Comparison of ENCODE assay signal across 9 cellular contexts in the genomic region with DNA sequence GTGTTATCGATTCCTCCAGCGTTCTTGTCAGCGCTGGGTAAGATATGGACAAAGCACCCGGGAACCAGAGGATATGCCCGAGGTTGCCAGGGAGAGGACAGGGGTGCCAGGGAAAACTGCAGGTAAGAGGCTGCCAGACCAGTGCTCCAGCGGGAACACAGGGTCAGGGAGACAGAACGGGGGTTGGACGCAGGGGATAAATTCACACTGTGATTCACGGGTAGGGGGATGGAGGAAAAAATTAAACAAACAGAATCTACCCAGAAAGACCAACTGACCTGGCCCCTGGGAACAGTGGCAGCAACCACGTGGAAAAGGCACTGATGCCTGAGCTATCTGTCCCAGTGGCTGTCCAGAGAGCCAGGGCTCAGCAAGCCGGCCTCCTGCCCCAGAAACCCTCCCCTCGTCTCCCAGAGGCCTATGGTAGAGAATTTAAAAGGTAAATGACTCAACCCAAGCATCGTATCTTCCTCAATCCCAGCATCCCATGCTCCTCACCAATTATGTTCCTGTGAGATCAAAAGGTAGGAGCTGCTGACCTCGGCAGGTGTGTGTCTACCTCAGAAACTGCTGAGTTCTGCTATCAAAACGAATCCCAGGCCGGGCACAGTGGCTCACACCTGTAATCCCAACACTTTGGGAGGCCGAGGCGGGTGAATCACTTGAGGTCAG. TPM values are rescaled to one million over a fixed set of nuclear protein-coding genes. Genes with fewer than 3 reads are reported as not detected.
DNase-seq lines count a peak whose midpoint lies in the region; ATAC-seq and TF ChIP-seq lines count a peak whose summit lies in the region.
"Had no signal": no experiment of that assay in that cellular context is flagged by ENCODE, and none has a peak within 500 bp of the region (broad histone marks: within the 10 kb centered on the region; RNA-seq: fewer than 3 reads in every experiment).

No MANE protein-coding gene starts in this region.

- TF ChIP-seq EP300 in tibial nerve (IDR thresholded peaks at IDR 0.05) = no peak

- H3K4me3 Mint-ChIP-seq in CD14-positive monocyte (no peak overlapping the region), T-cell (no peak overlapping the region), osteocyte (ENCODE audit: unreplicated experiment) (no peak overlapping the region)

- H3K4me1 Mint-ChIP-seq in CD14-positive monocyte (peaks cover 69% of the 10 kb centered on the region), T-cell (peaks cover 75 to 80% (median 79%) of the 10 kb centered on the region in 3 donors), osteocyte (ENCODE audit: unreplicated experiment) (peaks cover 45% of the 10 kb centered on the region)

- DNase-seq in CD14-positive monocyte (ENCODE audit: low spot score) = no peak
- DNase-seq in T-cell = no peak
- DNase-seq in cardiac muscle cell (ENCODE audit: low read depth in 1 of 2, low spot score in 1 of 2) = no peak
- no peak for DNase-seq in osteocyte (ENCODE audit: extremely low spot score, unreplicated experiment)
- no peak for DNase-seq in tibial nerve (ENCODE audit: low spot score in 2 of 2)
- no peak for DNase-seq in NCI-H1417 treated with DMSO at 0.1 percent for 48 hours (lab: John Stamatoyannopoulos, UW)
- no peak for DNase-seq in smooth muscle cell (lab: John Stamatoyannopoulos, UW; ENCODE audit: unreplicated experiment)

- TF ChIP-seq POLR2A in tibial nerve (IDR thresholded peaks at IDR 0.05) = no peak

- H3K27ac ChIP-seq in cardiac muscle cell (peak overlapping the region; percentile 11), tibial nerve (peak overlapping the region in 1 of 4 donors; percentile 24), smooth muscle cell (ENCODE audit: low read depth) (no peak overlapping the region)
- H3K27ac ChIP-seq: RWPE1 had no signal

- no peaks in the 10 kb centered on the region for H3K27me3 Mint-ChIP-seq in CD14-positive monocyte (ENCODE audit: low read depth in 3 of 3)
- H3K27me3 Mint-ChIP-seq in T-cell = no peaks in the 10 kb centered on the region
- H3K27me3 Mint-ChIP-seq in osteocyte (ENCODE audit: unreplicated experiment) = no peaks in the 10 kb centered on the region

- 81 to 82% methylated on average over 18 of the region's 18 CpGs for WGBS in tibial nerve, 2 donors
- WGBS in smooth muscle cell (ENCODE audit: low lambda C conversion rate) = 88% methylated on average over 18 of the region's 18 CpGs

- H3K4me1 ChIP-seq in cardiac muscle cell (ENCODE audit: low read depth) = peaks cover 17% of the 10 kb centered on the region
- peaks cover 0 to 36% (median 13%) of the 10 kb centered on the region in 4 donors for H3K4me1 ChIP-seq in tibial nerve
- peaks cover 4% of the 10 kb centered on the region for H3K4me1 ChIP-seq in smooth muscle cell (ENCODE audit: low read depth)

- H3K9ac ChIP-seq in smooth muscle cell (ENCODE audit: low read depth) = no peak overlapping the region

- ATAC-seq in T-cell (replicated peaks in 1 of 4) (no peak), HG03139 (IDR thresholded peaks at IDR 0.05; ENCODE audit: unreplicated experiment) (no peak)

- POLR2A ChIA-PET in T-cell (lab: Charles Lee) = interaction anchor here in 1 of 2 donors (0.6 kb wide), 1 partner anchor 317 kb away, joined by 3 read pairs; no protein-coding TSS in a partner anchor

- H3K9me3 ChIP-seq in cardiac muscle cell (ENCODE audit: low read depth) (no peaks in the 10 kb centered on the region), tibial nerve (no peaks in the 10 kb centered on the region), smooth muscle cell (replicated peaks; ENCODE audit: low read depth) (no peaks in the 10 kb centered on the region)

- peaks cover 22% of the 10 kb centered on the region for H4K20me1 ChIP-seq in smooth muscle cell (ENCODE audit: low read depth)

- H3K79me2 ChIP-seq in smooth muscle cell (ENCODE audit: low read depth) = peaks cover 55% of the 10 kb centered on the region

- H3K27me3 ChIP-seq in cardiac muscle cell (no peaks in the 10 kb centered on the region), tibial nerve (no peaks in the 10 kb centered on the region), smooth muscle cell (ENCODE audit: low read depth) (no peaks in the 10 kb centered on the region)

- no peak overlapping the region for H3K4me2 ChIP-seq in smooth muscle cell

- no peaks in the 10 kb centered on the region for H3K36me3 ChIP-seq in cardiac muscle cell
- H3K36me3 ChIP-seq in tibial nerve = no peaks in the 10 kb centered on the region
- H3K36me3 ChIP-seq in smooth muscle cell (ENCODE audit: low read depth) = no peaks in the 10 kb centered on the region

- H3K27ac Mint-ChIP-seq in CD14-positive monocyte (peak overlapping the region; percentile 35 to 96 (median 89)), T-cell (peak overlapping the region; percentile 57 to 89), osteocyte (ENCODE audit: unreplicated experiment) (peak overlapping the region; percentile 63)

- no peak overlapping the region for H3K4me3 ChIP-seq in cardiac muscle cell
- no peak overlapping the region for H3K4me3 ChIP-seq in tibial nerve
- no peak overlapping the region for H3K4me3 ChIP-seq in smooth muscle cell

- no peaks in the 10 kb centered on the region for H3F3A ChIP-seq in smooth muscle cell (ENCODE audit: low read depth)

- intact Hi-C loops in CD14-positive monocyte (cut with micrococcal nuclease) = loop anchor here in 1 of 2 donors (5.0 kb wide), 2 partner anchors 50 to 65 kb away; a partner anchor contains a TSS

- CTCF ChIA-PET in T-cell (lab: Charles Lee) = no interaction called here

- H3K9me3 Mint-ChIP-seq in CD14-positive monocyte (peaks cover 0 to 5% (median 0%) of the 10 kb centered on the region in 7 donors), T-cell (no peaks in the 10 kb centered on the region), osteocyte (ENCODE audit: unreplicated experiment) (no peaks in the 10 kb centered on the region)

- no peak overlapping the region for H2AFZ ChIP-seq in smooth muscle cell (ENCODE audit: low read depth)

- no peak for TF ChIP-seq CTCF in CD14-positive monocyte (IDR thresholded peaks at IDR 0.05)
- no peak for TF ChIP-seq CTCF in cardiac muscle cell (IDR thresholded peaks at IDR 0.05; ENCODE audit: low read depth, low read length)
- no peak for TF ChIP-seq CTCF in osteocyte (IDR thresholded peaks at IDR 0.05)
- no peak for TF ChIP-seq CTCF in tibial nerve (IDR thresholded peaks at IDR 0.05)
- no peak for TF ChIP-seq CTCF in smooth muscle cell (IDR thresholded peaks at IDR 0.05; ENCODE audit: borderline replicate concordance, insufficient read depth, poor library complexity, severe bottlenecking)

- H3K36me3 Mint-ChIP-seq in CD14-positive monocyte (peaks cover 11 to 17% of the 10 kb centered on the region in 2 donors), T-cell (peaks cover 17% of the 10 kb centered on the region), osteocyte (ENCODE audit: unreplicated experiment) (peaks cover 8% of the 10 kb centered on the region)

RNA-seq across cellular contexts. Expression of a gene that starts 49.4 kb away (rescaled TPM):
- polyA plus RNA-seq in CD14-positive monocyte = 10 to 100 TPM; 38.7 to 42.0 TPM
- 100 to 1,000 TPM in 3 of 5 donors, 10 to 100 TPM in 2; 92.8 to 176 (median 103) TPM for total RNA-seq in T-cell
- total RNA-seq in cardiac muscle cell = 51.7 and 74.8 TPM in 2 replicates
- polyA plus RNA-seq in cardiac muscle cell = 43.8 and 64.2 TPM in 2 replicates
- total RNA-seq in osteocyte = 120 and 130 TPM in 2 replicates
- total RNA-seq in tibial nerve = 100 to 1,000 TPM in 3 of 4 donors, 10 to 100 TPM in 1; 98.7 to 116 (median 103) TPM
- total RNA-seq in smooth muscle cell = 21.0 and 31.5 TPM in 2 replicates
- 24.5 and 24.7 TPM in 2 replicates for polyA plus RNA-seq in smooth muscle cell
